ENCODE assay signal across 24 cellular contexts in the genomic region with DNA sequence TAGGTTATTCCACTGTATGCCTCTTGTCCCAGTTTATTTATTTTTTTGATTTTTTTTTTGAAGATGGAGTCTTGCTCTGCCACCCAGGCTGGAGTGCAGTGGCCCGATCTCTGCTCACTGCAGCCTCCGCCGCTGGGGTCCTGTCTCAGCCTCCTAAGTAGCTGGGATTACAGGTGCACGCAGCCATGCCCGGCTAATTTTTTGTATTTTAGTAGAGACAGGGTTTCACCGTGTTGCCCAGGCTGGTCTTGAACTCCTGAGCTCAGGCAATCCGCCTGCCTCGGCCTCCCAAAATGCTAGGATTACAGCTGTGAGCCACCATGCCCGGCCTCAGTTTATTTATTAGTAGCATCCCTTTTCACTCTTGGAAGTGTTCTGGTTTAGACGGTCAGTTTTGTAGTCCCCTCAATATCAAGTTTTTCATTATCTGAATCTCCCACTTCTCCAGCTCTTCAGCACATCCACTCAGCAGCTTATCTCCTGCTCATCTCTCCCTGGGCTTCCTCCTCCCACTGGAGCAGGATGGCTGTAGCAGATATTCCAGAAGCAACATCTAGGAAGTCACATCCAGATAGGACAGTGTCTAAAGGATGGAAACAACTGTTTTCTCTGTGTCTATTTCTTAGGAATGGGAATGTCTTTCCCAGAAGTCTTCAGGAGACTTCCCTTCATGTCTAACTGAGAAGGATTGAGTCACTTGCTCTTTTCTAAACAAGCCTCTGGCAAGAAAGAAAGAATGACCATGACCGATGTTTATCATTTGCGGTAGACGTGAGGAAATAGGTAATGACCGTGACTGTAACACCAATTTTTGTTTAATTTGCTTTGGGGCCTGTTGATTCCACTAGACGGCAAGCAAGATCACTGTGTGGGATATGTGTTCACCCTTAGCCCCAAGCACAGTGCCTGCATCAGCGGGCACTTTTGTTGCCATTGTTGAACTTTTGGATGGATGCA. TPM values are rescaled to one million over a fixed set of nuclear protein-coding genes. Genes with fewer than 3 reads are reported as not detected.
DNase-seq lines count a peak whose midpoint lies in the region; FAIRE-seq and TF ChIP-seq lines count a peak whose summit lies in the region.
"Had no signal": no experiment of that assay in that cellular context is flagged by ENCODE, and none has a peak within 500 bp of the region (broad histone marks: within the 10 kb centered on the region; RNA-seq: fewer than 3 reads in every experiment).

No MANE protein-coding gene starts in this region.

- H3K4me1 Mint-ChIP-seq in progenitor cell of endocrine pancreas (ENCODE audit: low read depth), result no peaks in the 10 kb centered on the region
- H3K4me1 Mint-ChIP-seq: activated naive CD8-positive, alpha-beta T cell treated with anti-CD3 and anti-CD28 coated beads, Interleukin-2, amount 50 U/mL, for 24 hours had no signal

- H3K4me2 ChIP-seq in parathyroid adenoma (ENCODE audit: low read length), result no peak overlapping the region
- H3K4me2 ChIP-seq: BLaER1 had no signal

- no peak overlapping the region for H3K27ac Mint-ChIP-seq in progenitor cell of endocrine pancreas
- H3K27ac Mint-ChIP-seq: activated naive CD8-positive, alpha-beta T cell treated with anti-CD3 and anti-CD28 coated beads, Interleukin-2, amount 50 U/mL, for 24 hours; activated T-helper 2 cell treated with anti-CD3 and anti-CD28 coated beads, Interferon-gamma antibody, Interleukin-2, Interleukin-4, amounts not matched to agents 10 μg/mL and 5 μg/mL and 100 μg/mL, durations not matched to agents 14 hours and 24 hours and 36 hours had no signal

- no peak overlapping the region for H3K9ac ChIP-seq in parathyroid adenoma
- H3K9ac ChIP-seq: BLaER1 had no signal

- no peaks in the 10 kb centered on the region for H3K36me3 Mint-ChIP-seq in progenitor cell of endocrine pancreas (ENCODE audit: insufficient read depth)

- H3K9me3 Mint-ChIP-seq in progenitor cell of endocrine pancreas (ENCODE audit: low read depth), result peaks cover 3% of the 10 kb centered on the region
- H3K9me3 Mint-ChIP-seq: activated naive CD8-positive, alpha-beta T cell treated with anti-CD3 and anti-CD28 coated beads, Interleukin-2, amount 50 U/mL, for 24 hours; activated T-helper 2 cell treated with anti-CD3 and anti-CD28 coated beads, Interferon-gamma antibody, Interleukin-2, Interleukin-4, amounts not matched to agents 10 μg/mL and 5 μg/mL and 100 μg/mL, durations not matched to agents 14 hours and 24 hours and 36 hours had no signal

- DNase-seq in Caki2 (ENCODE audit: low read depth) (peak; percentile 79), bronchial epithelial cell (ENCODE audit: low read depth) (peak; percentile 28), NCI-H446 (lab: John Stamatoyannopoulos, UW) (no peak), NOMO-1 (lab: John Stamatoyannopoulos, UW; ENCODE audit: unreplicated experiment in 2 of 2) (no peak), progenitor cell of endocrine pancreas (ENCODE audit: low spot score, unreplicated experiment) (no peak)
- no peak for DNase-seq in activated CD8-positive, alpha-beta memory T cell treated with anti-CD3 and anti-CD28 coated beads for 24 hours
- DNase-seq: activated CD4-positive, CD25-positive, alpha-beta regulatory T cell treated with anti-CD3 and anti-CD28 coated beads, Interleukin-2, amount 50 U/mL, for 72 hours; activated naive CD8-positive, alpha-beta T cell treated with anti-CD3 and anti-CD28 coated beads, Interleukin-2, amount 50 U/mL, for 24 hours; NCI-H1694; NCI-H345; NK-92 treated with Interleukin-12 subunit alpha and Interleukin-12 subunit beta, amount 100 ng/mL, for 24 hours; SHP77; stimulated activated CD4-positive, alpha-beta T cell treated with anti-CD3 and anti-CD28 coated beads, Interleukin-2, amount 100 ng/mL, for 48 hours; T-helper 9 cell had no signal

- H3K4me3 Mint-ChIP-seq in progenitor cell of endocrine pancreas (ENCODE audit: low read depth), result no peak overlapping the region
- H3K4me3 Mint-ChIP-seq: activated naive CD8-positive, alpha-beta T cell treated with anti-CD3 and anti-CD28 coated beads, Interleukin-2, amount 50 U/mL, for 24 hours had no signal

- no peak for FAIRE-seq in bronchial epithelial cell (lab: Jason Lieb, UNC)
- FAIRE-seq: endometrium, frontal cortex, H54, HTR-8/SVneo had no signal

- H3K36me3 ChIP-seq in bronchial epithelial cell (ENCODE audit: control insufficient read depth, insufficient read depth, low read length) (no peaks in the 10 kb centered on the region), parathyroid adenoma (ENCODE audit: control insufficient read depth, insufficient read depth, low read length) (no peaks in the 10 kb centered on the region)
- H3K36me3 ChIP-seq: BLaER1, left lung had no signal

- H3K27me3 ChIP-seq in bronchial epithelial cell (ENCODE audit: control insufficient read depth, insufficient read depth, low read length) (no peaks in the 10 kb centered on the region), parathyroid adenoma (ENCODE audit: control insufficient read depth, insufficient read depth, low read length) (no peaks in the 10 kb centered on the region)
- H3K27me3 ChIP-seq: BLaER1, left lung had no signal

- no peaks in the 10 kb centered on the region for H3K79me2 ChIP-seq in parathyroid adenoma

- in situ Hi-C loops in Caki2 (cut with HindIII; ENCODE audit: low pct_unique_long_range_greater_than_20kb, low sequenced_read_pairs), result no loop called here

- H3K4me3 ChIP-seq in bronchial epithelial cell (ENCODE audit: low read depth, low read length), result no peak overlapping the region
- no peak overlapping the region for H3K4me3 ChIP-seq in parathyroid adenoma (ENCODE audit: low read depth, low read length)
- H3K4me3 ChIP-seq: BLaER1, left lung had no signal

- no peaks in the 10 kb centered on the region for H3K9me3 ChIP-seq in parathyroid adenoma (ENCODE audit: control insufficient read depth, low read length)
- H3K9me3 ChIP-seq: BLaER1, left lung had no signal

- peak overlapping the region; percentile 17 for H2AFZ ChIP-seq in parathyroid adenoma

- H3K27ac ChIP-seq in parathyroid adenoma, result peak overlapping the region; percentile 24
- H3K27ac ChIP-seq: BLaER1, left lung had no signal

- H3K4me1 ChIP-seq in parathyroid adenoma, result peaks cover 18% of the 10 kb centered on the region
- H3K4me1 ChIP-seq: BLaER1, left lung had no signal

- no peak for TF ChIP-seq CTCF in bronchial epithelial cell (IDR thresholded peaks at IDR 0.05; ENCODE audit: insufficient read depth, low read length, severe bottlenecking)
- no peak for TF ChIP-seq CTCF in parathyroid adenoma (IDR thresholded peaks at IDR 0.05)
- TF ChIP-seq CTCF in progenitor cell of endocrine pancreas (IDR thresholded peaks at IDR 0.05; ENCODE audit: unreplicated experiment), result no peak

- H3K27me3 Mint-ChIP-seq in progenitor cell of endocrine pancreas, result no peaks in the 10 kb centered on the region

TF ChIP-seq in PFSK-1, 5 proteins besides CTCF, POLR2A, EP300 and RAD21:
- TF ChIP-seq POLR2AphosphoS5 (IDR thresholded peaks at IDR 0.05; ENCODE audit: low read depth, low read length) (no peak), SIN3A (IDR thresholded peaks at IDR 0.05; ENCODE audit: borderline replicate concordance, insufficient read depth, low read length) (0 out of 2 replicates have a peak, but pooled peaks have one; percentile 39), FOXP2 (optimal IDR thresholded peaks at IDR 0.05; ENCODE audit: borderline replicate concordance, extremely low read depth, extremely low read length, insufficient read depth) (no peak), TAF1 (IDR thresholded peaks at IDR 0.05; ENCODE audit: borderline replicate concordance, insufficient read depth, low read length) (0 out of 2 replicates have a peak, but pooled peaks have one; percentile 41)
- TF ChIP-seq, protein P1, sequence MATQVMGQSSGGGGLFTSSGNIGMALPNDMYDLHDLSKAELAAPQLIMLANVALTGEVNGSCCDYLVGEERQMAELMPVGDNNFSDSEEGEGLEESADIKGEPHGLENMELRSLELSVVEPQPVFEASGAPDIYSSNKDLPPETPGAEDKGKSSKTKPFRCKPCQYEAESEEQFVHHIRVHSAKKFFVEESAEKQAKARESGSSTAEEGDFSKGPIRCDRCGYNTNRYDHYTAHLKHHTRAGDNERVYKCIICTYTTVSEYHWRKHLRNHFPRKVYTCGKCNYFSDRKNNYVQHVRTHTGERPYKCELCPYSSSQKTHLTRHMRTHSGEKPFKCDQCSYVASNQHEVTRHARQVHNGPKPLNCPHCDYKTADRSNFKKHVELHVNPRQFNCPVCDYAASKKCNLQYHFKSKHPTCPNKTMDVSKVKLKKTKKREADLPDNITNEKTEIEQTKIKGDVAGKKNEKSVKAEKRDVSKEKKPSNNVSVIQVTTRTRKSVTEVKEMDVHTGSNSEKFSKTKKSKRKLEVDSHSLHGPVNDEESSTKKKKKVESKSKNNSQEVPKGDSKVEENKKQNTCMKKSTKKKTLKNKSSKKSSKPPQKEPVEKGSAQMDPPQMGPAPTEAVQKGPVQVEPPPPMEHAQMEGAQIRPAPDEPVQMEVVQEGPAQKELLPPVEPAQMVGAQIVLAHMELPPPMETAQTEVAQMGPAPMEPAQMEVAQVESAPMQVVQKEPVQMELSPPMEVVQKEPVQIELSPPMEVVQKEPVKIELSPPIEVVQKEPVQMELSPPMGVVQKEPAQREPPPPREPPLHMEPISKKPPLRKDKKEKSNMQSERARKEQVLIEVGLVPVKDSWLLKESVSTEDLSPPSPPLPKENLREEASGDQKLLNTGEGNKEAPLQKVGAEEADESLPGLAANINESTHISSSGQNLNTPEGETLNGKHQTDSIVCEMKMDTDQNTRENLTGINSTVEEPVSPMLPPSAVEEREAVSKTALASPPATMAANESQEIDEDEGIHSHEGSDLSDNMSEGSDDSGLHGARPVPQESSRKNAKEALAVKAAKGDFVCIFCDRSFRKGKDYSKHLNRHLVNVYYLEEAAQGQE (IDR thresholded peaks at IDR 0.05; ENCODE audit: insufficient read depth in 1 of 2, low read depth in 2 of 2, low read length in 2 of 2), result peak in 1 of 2 experiments; percentile 61; a peak in 1 of 4 replicates

RNA-seq across cellular contexts. Expression of gene CCDC190, which starts 14.4 kb away (rescaled TPM):
- not detected in 2 replicates for total RNA-seq in Caki2 (2014; rRNA removed; shearing (Covaris generic); ENCODE audit: low replicate concordance)
- not detected for polyA plus RNA-seq in PFSK-1 (2012; ENCODE audit: insufficient read length, low read depth)
- total RNA-seq in bronchial epithelial cell, result not detected in 2 replicates
- total RNA-seq in progenitor cell of endocrine pancreas, result 0.19 and 0.75 TPM in 2 replicates
- total RNA-seq: activated T-helper 2 cell treated with anti-CD3 and anti-CD28 coated beads, Interferon-gamma antibody, Interleukin-2, Interleukin-4, amounts not matched to agents 10 μg/mL and 5 μg/mL and 100 μg/mL, durations not matched to agents 14 hours and 24 hours and 36 hours; frontal cortex; subcutaneous adipose tissue had no signal

RNA-seq across cellular contexts. Expression of gene HSD17B7, which starts 56.0 kb away (rescaled TPM):
- total RNA-seq in Caki2 (2014; rRNA removed; shearing (Covaris generic); ENCODE audit: low replicate concordance), result 30.1 and 31.5 TPM in 2 replicates
- 7.3 TPM for polyA plus RNA-seq in PFSK-1 (2012; ENCODE audit: insufficient read length, low read depth)
- total RNA-seq in bronchial epithelial cell, result 20.2 and 20.5 TPM in 2 replicates
- 50.1 and 51.7 TPM in 2 replicates for total RNA-seq in progenitor cell of endocrine pancreas

Comparison
In these comparisons a context has a peak if more than half of its experiments do, and no peak if none do; other contexts are left out.
1. DNase-seq: peak in Caki2 (single experiment) and bronchial epithelial cell (single experiment); none in NCI-H446 (0 of 2), activated CD8-positive, alpha-beta memory T cell treated with anti-CD3 and anti-CD28 coated beads for 24 hours (single experiment), NOMO-1 (0 of 2) and progenitor cell of endocrine pancreas (single experiment).